In the genomic region with DNA sequence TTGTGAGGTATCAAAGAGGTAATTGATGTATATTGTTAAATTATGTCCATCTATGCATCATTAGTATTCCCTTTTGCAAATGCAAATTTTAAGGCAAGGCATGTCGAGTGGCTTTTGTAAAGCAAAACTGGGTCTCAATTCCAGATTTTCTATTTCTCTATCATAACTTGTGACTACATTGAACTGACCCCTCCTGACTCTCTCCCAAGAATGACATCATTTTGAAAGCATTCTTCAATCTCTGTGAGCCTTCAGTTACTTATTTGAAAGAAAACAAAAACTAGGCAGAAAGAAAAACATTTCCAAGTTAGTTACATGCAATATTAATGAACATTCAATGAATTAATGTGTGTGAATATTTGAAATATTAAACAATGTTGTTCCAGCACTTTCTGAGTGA, we compare ENCODE assay signal across 23 cellular contexts.
DNase-seq lines count a peak whose midpoint lies in the region; ATAC-seq and TF ChIP-seq lines count a peak whose summit lies in the region.
"Had no signal": no experiment of that assay in that cellular context is flagged by ENCODE, and none has a peak within 500 bp of the region (broad histone marks: within the 10 kb centered on the region; RNA-seq: fewer than 3 reads in every experiment).

No MANE protein-coding gene starts in this region.

- H3K36me3 Mint-ChIP-seq in chondrocyte (ENCODE audit: low read depth) (no peaks in the 10 kb centered on the region), neural crest cell (ENCODE audit: low read depth) (no peaks in the 10 kb centered on the region)

- DNase-seq in chondrocyte (ENCODE audit: low spot score) (no peak), glomerular visceral epithelial cell (ENCODE audit: extremely low spot score) (peak; percentile 15), neural crest cell (ENCODE audit: low read depth, low spot score) (no peak), NCI-H1694 (lab: John Stamatoyannopoulos, UW) (no peak)
- no peak for DNase-seq in central memory CD4-positive, alpha-beta T cell
- DNase-seq: activated CD4-positive, alpha-beta T cell treated with anti-CD3 and anti-CD28 coated beads, Interleukin-2, amount 50 U/mL, for 48 hours; activated naive CD4-positive, alpha-beta T cell treated with anti-CD3 and anti-CD28 coated beads, Interleukin-2, amount 50 U/mL, for 16 hours; amniotic stem cell; C1 segment of cervical spinal cord; COR-L47; DMS79; H9; kidney; NCI-H1105 treated with DMSO at 0.1 percent for 48 hours; NCI-H2081; NCI-H345; NCI-H748 treated with DMSO at 0.1 percent for 48 hours; RPMI8226; trophoblast cell had no signal

- TF ChIP-seq CTCF in chondrocyte (IDR thresholded peaks at IDR 0.05): no peak
- no peak for TF ChIP-seq CTCF in neural crest cell (conservative IDR thresholded peaks at IDR 0.05)

- H3K4me3 Mint-ChIP-seq in chondrocyte (ENCODE audit: unreplicated experiment) (no peak overlapping the region), neural crest cell (no peak overlapping the region)
- H3K4me3 Mint-ChIP-seq: activated T-helper 1 cell treated with anti-CD3 and anti-CD28 coated beads, Interleukin-12 subunit alpha, Interleukin-12 subunit beta, Interleukin-2, Interleukin-4 antibody, amounts not matched to agents 30 ng/mL and 10 ng/mL and 1 ng/mL, durations not matched to agents 14 hours and 24 hours and 36 hours; dendritic cell treated with granulocyte-macrophage colony-stimulating factor and Interleukin-4, amounts not matched to agents 40 ng/mL and 50 ng/mL, for 4 days; H9 had no signal

- H3K4me1 Mint-ChIP-seq in chondrocyte (ENCODE audit: low read depth) (peaks cover 10% of the 10 kb centered on the region), neural crest cell (peaks cover 20% of the 10 kb centered on the region)

- H3K9me3 Mint-ChIP-seq in chondrocyte (ENCODE audit: low read depth) (no peaks in the 10 kb centered on the region), neural crest cell (no peaks in the 10 kb centered on the region)
- H3K9me3 Mint-ChIP-seq: activated T-helper 1 cell treated with anti-CD3 and anti-CD28 coated beads, Interleukin-12 subunit alpha, Interleukin-12 subunit beta, Interleukin-2, Interleukin-4 antibody, amounts not matched to agents 30 ng/mL and 10 ng/mL and 1 ng/mL, durations not matched to agents 14 hours and 24 hours and 36 hours; dendritic cell treated with granulocyte-macrophage colony-stimulating factor and Interleukin-4, amounts not matched to agents 40 ng/mL and 50 ng/mL, for 4 days; H9 had no signal

- no peaks in the 10 kb centered on the region for H3K27me3 Mint-ChIP-seq in chondrocyte (ENCODE audit: low read depth)
- H3K27me3 Mint-ChIP-seq in neural crest cell (ENCODE audit: low read depth): no peaks in the 10 kb centered on the region
- H3K27me3 Mint-ChIP-seq: dendritic cell treated with granulocyte-macrophage colony-stimulating factor and Interleukin-4, amounts not matched to agents 40 ng/mL and 50 ng/mL, for 4 days had no signal

- H3K27ac Mint-ChIP-seq in chondrocyte (ENCODE audit: unreplicated experiment) (peak overlapping the region; percentile 23), neural crest cell (ENCODE audit: unreplicated experiment) (peak overlapping the region; percentile 9)
- H3K27ac Mint-ChIP-seq: activated T-helper 1 cell treated with anti-CD3 and anti-CD28 coated beads, Interleukin-12 subunit alpha, Interleukin-12 subunit beta, Interleukin-2, Interleukin-4 antibody, amounts not matched to agents 30 ng/mL and 10 ng/mL and 1 ng/mL, durations not matched to agents 14 hours and 24 hours and 36 hours; dendritic cell treated with granulocyte-macrophage colony-stimulating factor and Interleukin-4, amounts not matched to agents 40 ng/mL and 50 ng/mL, for 4 days; H9 had no signal

- ATAC-seq in HG03095 (IDR thresholded peaks at IDR 0.05; ENCODE audit: unreplicated experiment) (no peak), GM18909 (IDR thresholded peaks at IDR 0.05; ENCODE audit: poor library complexity, unreplicated experiment) (no peak)
